ENCODE assay signal across 17 cellular contexts in genomic region chr20:24785141-24785924, GRCh38.
DNase-seq lines count a peak whose midpoint lies in the region; ATAC-seq and TF ChIP-seq lines count a peak whose summit lies in the region.
"Had no signal": no experiment of that assay in that cellular context is flagged by ENCODE, and none has a peak within 500 bp of the region (broad histone marks: within the 10 kb centered on the region; RNA-seq: fewer than 3 reads in every experiment).

No MANE protein-coding gene starts in this region.

- no peak overlapping the region for H3K9ac ChIP-seq in PC-3 (ENCODE audit: low read length)

- H4K20me1 ChIP-seq in PC-3 (ENCODE audit: low read length) = no peaks in the 10 kb centered on the region

- H3K27ac ChIP-seq in PC-3 (ENCODE audit: low read length) (no peak overlapping the region), spleen (no peak overlapping the region), adrenal gland (no peak overlapping the region)
- H3K27ac ChIP-seq: A549, SK-N-MC, skin epidermis had no signal

- H3F3A ChIP-seq in PC-3 (ENCODE audit: low read length, unreplicated experiment) = no peaks in the 10 kb centered on the region

- no peak for ATAC-seq in PC-3
- no peak for ATAC-seq in HG02981 (IDR thresholded peaks at IDR 0.05; ENCODE audit: unreplicated experiment)
- ATAC-seq: A549; activated T-helper 17 cell treated with anti-CD3 and anti-CD28 coated beads, Interleukin-2, amount 50 U/mL, for 72 hours; esophagus mucosa had no signal

- H3K27ac Mint-ChIP-seq in activated CD4-positive, alpha-beta T cell treated with anti-CD3 and anti-CD28 coated beads, Interleukin-2, amount 10 ng/mL, durations not matched to agents 7 days and 5 days = peak overlapping the region; percentile 54
- H3K27ac Mint-ChIP-seq: activated T-helper 17 cell treated with anti-CD3 and anti-CD28 coated beads, Interleukin-2, amount 50 U/mL, for 72 hours had no signal

- H3K27me3 ChIP-seq in PC-3 (ENCODE audit: low read length) = peaks cover 71% of the 10 kb centered on the region
- H3K27me3 ChIP-seq in spleen (replicated peaks in 1 of 7) = peaks cover 0 to 18% (median 0%) of the 10 kb centered on the region in 7 donors
- H3K27me3 ChIP-seq in adrenal gland = no peaks in the 10 kb centered on the region

- H3K9me3 ChIP-seq in PC-3 (ENCODE audit: low read length) (no peaks in the 10 kb centered on the region), spleen (no peaks in the 10 kb centered on the region), adrenal gland (replicated peaks in 1 of 3) (no peaks in the 10 kb centered on the region)
- H3K9me3 ChIP-seq: A549 had no signal

- H3K36me3 Mint-ChIP-seq in activated CD4-positive, alpha-beta T cell treated with anti-CD3 and anti-CD28 coated beads, Interleukin-2, amount 10 ng/mL, durations not matched to agents 7 days and 5 days (ENCODE audit: low read depth) = no peaks in the 10 kb centered on the region
- H3K36me3 Mint-ChIP-seq: naive B cell had no signal

- H3K4me1 ChIP-seq in PC-3 (ENCODE audit: insufficient read depth, low read length) = no peaks in the 10 kb centered on the region
- peaks cover 0 to 8% (median 0%) of the 10 kb centered on the region in 6 donors for H3K4me1 ChIP-seq in spleen
- no peaks in the 10 kb centered on the region for H3K4me1 ChIP-seq in adrenal gland (replicated peaks in 1 of 2)
- H3K4me1 ChIP-seq: A549 had no signal

- H3K4me3 ChIP-seq in PC-3 (ENCODE audit: low read length) = no peak overlapping the region
- H3K4me3 ChIP-seq in fibroblast of pulmonary artery (replicated peaks; ENCODE audit: low read depth, low read length) = no peak overlapping the region
- no peak overlapping the region for H3K4me3 ChIP-seq in spleen
- no peak overlapping the region for H3K4me3 ChIP-seq in adrenal gland
- H3K4me3 ChIP-seq: A549, SK-N-MC, skin epidermis had no signal

- H2AFZ ChIP-seq in PC-3 (ENCODE audit: low read length) = no peak overlapping the region

- 70 to 80% (median 78%) methylated on average over 10 of the region's 10 CpGs for WGBS in spleen, 5 donors
- WGBS in adrenal gland, 4 donors = 62 to 80% (median 73%) methylated on average over 8 to 10 of the region's 10 CpGs

- POLR2A ChIA-PET in activated CD4-positive, alpha-beta T cell treated with anti-CD3 and anti-CD28 coated beads, Interleukin-2, amount 10 ng/mL, durations not matched to agents 7 days and 5 days (lab: Charles Lee) = no interaction called here
- POLR2A ChIA-PET in PC-3 (lab: Charles Lee; ENCODE audit: unreplicated experiment) = no interaction called here

- TF ChIP-seq CTCF in PC-3 (conservative IDR thresholded peaks at IDR 0.05; ENCODE audit: low read depth, low read length) = no peak
- TF ChIP-seq CTCF in fibroblast of pulmonary artery (IDR thresholded peaks at IDR 0.05; ENCODE audit: low read length, missing control alignments) = no peak
- no peak for TF ChIP-seq CTCF in spleen (IDR thresholded peaks at IDR 0.05 in 8 of 11, conservative IDR thresholded peaks at IDR 0.05 in 3 of 11)
- no peak for TF ChIP-seq CTCF in adrenal gland (IDR thresholded peaks at IDR 0.05)

- no peak for DNase-seq in activated CD4-positive, alpha-beta T cell treated with anti-CD3 and anti-CD28 coated beads, Interleukin-2, amount 10 ng/mL, durations not matched to agents 7 days and 5 days
- DNase-seq in activated CD4-positive, alpha-beta T cell treated with anti-CD3 and anti-CD28 coated beads for 1 hour = no peak
- DNase-seq in PC-3 (peak; percentile 32), fibroblast of pulmonary artery (ENCODE audit: low read depth) (peak; percentile 22), spleen (peak; percentile 54), RPMI8226 (no peak), adrenal gland (no peak)
- DNase-seq: activated CD4-positive, alpha-beta T cell treated with anti-CD3 and anti-CD28 coated beads, Interleukin-2, amount 50 U/mL, for 1 hour; central memory CD4-positive, alpha-beta T cell; naive B cell; NCI-H774 had no signal

- H3K4me3 Mint-ChIP-seq in activated CD4-positive, alpha-beta T cell treated with anti-CD3 and anti-CD28 coated beads, Interleukin-2, amount 10 ng/mL, durations not matched to agents 7 days and 5 days = no peak overlapping the region
- H3K4me3 Mint-ChIP-seq: activated T-helper 17 cell treated with anti-CD3 and anti-CD28 coated beads, Interleukin-2, amount 50 U/mL, for 72 hours; naive B cell had no signal

- TF ChIP-seq POLR2A in spleen (IDR thresholded peaks at IDR 0.05) (no peak), adrenal gland (IDR thresholded peaks at IDR 0.05) (no peak)

- BruUV-seq in PC-3 (replicated peaks; lab: Mats Ljungman, UMichigan) = no TSS peak

- CTCF ChIA-PET in activated CD4-positive, alpha-beta T cell treated with anti-CD3 and anti-CD28 coated beads, Interleukin-2, amount 10 ng/mL, durations not matched to agents 7 days and 5 days (lab: Charles Lee) = interaction anchor here (1.0 kb wide), 1 partner anchor 137 kb away, joined by 3 read pairs; no protein-coding TSS in a partner anchor
- CTCF ChIA-PET in PC-3 (lab: Charles Lee) = no interaction called here

- H3K36me3 ChIP-seq in PC-3 (ENCODE audit: low read depth, low read length) (no peaks in the 10 kb centered on the region), spleen (no peaks in the 10 kb centered on the region), adrenal gland (replicated peaks in 1 of 2) (no peaks in the 10 kb centered on the region)

- no peak overlapping the region for H3K4me2 ChIP-seq in PC-3 (ENCODE audit: low read length)
- H3K4me2 ChIP-seq: A549 had no signal

- H3K9me3 Mint-ChIP-seq in activated CD4-positive, alpha-beta T cell treated with anti-CD3 and anti-CD28 coated beads, Interleukin-2, amount 10 ng/mL, durations not matched to agents 7 days and 5 days = no peaks in the 10 kb centered on the region
- H3K9me3 Mint-ChIP-seq: activated T-helper 17 cell treated with anti-CD3 and anti-CD28 coated beads, Interleukin-2, amount 50 U/mL, for 72 hours; naive B cell had no signal

- H3K9me2 ChIP-seq in PC-3 (replicated peaks; ENCODE audit: low read length) = no peaks in the 10 kb centered on the region

- intact Hi-C loops in PC-3 (cut with micrococcal nuclease) = no loop called here
- intact Hi-C loops in spleen (cut with DNase I; ENCODE audit: low total_unique reads) = no loop called here
- intact Hi-C loops in adrenal gland (cut with DNase I) = no loop called here

- peaks cover 23% of the 10 kb centered on the region for H3K4me1 Mint-ChIP-seq in activated CD4-positive, alpha-beta T cell treated with anti-CD3 and anti-CD28 coated beads, Interleukin-2, amount 10 ng/mL, durations not matched to agents 7 days and 5 days
- H3K4me1 Mint-ChIP-seq: activated T-helper 17 cell treated with anti-CD3 and anti-CD28 coated beads, Interleukin-2, amount 50 U/mL, for 72 hours had no signal

- H3K79me2 ChIP-seq in PC-3 (ENCODE audit: low read length) = no peaks in the 10 kb centered on the region

- peaks cover 3% of the 10 kb centered on the region for H3K27me3 Mint-ChIP-seq in activated CD4-positive, alpha-beta T cell treated with anti-CD3 and anti-CD28 coated beads, Interleukin-2, amount 10 ng/mL, durations not matched to agents 7 days and 5 days

Comparison
In these comparisons a context has a peak if more than half of its experiments do, and no peak if none do; other contexts are left out.
1. DNase-seq: peak in PC-3 (single experiment), fibroblast of pulmonary artery (single experiment) and spleen (single experiment); none in activated CD4-positive, alpha-beta T cell treated with anti-CD3 and anti-CD28 coated beads, Interleukin-2, amount 10 ng/mL, durations not matched to agents 7 days and 5 days (single experiment), activated CD4-positive, alpha-beta T cell treated with anti-CD3 and anti-CD28 coated beads for 1 hour (single experiment), RPMI8226 (single experiment) and adrenal gland (0 of 7).